1 cellular context compared by ENCODE assay signal in the genomic region with DNA sequence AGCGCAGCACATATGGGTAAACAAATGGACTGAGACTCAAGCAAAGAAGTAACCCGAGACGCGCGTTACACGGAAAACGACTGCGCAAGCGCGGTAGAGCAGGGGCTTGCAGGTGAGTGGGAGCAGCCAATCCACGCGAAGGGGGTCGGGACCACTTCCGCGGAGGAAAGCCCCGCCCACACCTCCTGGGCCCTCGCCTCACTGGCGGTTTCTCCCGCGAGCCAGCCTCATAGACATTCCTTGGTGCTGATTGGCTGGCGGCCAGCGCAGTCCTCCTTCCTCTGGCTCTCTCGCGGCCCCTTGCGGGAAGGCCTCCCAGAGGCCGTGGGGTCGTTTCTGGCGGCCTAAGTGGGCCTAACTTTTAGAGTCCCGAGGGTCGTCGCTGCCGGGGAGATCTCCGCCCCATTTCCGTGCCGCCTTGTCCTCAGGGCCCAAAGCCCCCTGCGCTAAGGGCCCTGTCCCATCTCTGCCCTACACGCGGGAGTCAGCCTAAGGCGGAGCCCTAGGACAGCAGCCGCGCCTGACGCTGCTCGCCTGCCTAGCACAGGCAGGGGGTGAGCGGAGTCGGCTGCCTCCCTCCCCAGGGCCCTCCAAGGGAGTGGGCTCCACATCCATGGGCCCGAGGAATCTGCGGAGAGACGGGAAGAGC.
TF ChIP-seq lines count a peak whose summit lies in the region.

No MANE protein-coding gene starts in this region.

TF ChIP-seq in A549, 52 proteins besides CTCF, POLR2A, EP300 and RAD21 (continued from another document):
- TF ChIP-seq, protein P1, sequence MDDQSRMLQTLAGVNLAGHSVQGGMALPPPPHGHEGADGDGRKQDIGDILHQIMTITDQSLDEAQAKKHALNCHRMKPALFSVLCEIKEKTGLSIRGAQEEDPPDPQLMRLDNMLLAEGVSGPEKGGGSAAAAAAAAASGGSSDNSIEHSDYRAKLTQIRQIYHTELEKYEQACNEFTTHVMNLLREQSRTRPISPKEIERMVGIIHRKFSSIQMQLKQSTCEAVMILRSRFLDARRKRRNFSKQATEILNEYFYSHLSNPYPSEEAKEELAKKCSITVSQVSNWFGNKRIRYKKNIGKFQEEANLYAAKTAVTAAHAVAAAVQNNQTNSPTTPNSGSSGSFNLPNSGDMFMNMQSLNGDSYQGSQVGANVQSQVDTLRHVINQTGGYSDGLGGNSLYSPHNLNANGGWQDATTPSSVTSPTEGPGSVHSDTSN (IDR thresholded peaks at IDR 0.05): no peak
- TF ChIP-seq, protein P2, sequence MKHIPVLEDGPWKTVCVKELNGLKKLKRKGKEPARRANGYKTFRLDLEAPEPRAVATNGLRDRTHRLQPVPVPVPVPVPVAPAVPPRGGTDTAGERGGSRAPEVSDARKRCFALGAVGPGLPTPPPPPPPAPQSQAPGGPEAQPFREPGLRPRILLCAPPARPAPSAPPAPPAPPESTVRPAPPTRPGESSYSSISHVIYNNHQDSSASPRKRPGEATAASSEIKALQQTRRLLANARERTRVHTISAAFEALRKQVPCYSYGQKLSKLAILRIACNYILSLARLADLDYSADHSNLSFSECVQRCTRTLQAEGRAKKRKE (CRISPR knock-in tag; IDR thresholded peaks at IDR 0.05; ENCODE audit: low read depth): no peak
- TF ChIP-seq HOXB5 (CRISPR knock-in tag; IDR thresholded peaks at IDR 0.05) (0 out of 2 replicates have a peak, but pooled peaks have one; percentile 43), RFX5 (IDR thresholded peaks at IDR 0.05) (no peak), JUNB (IDR thresholded peaks at IDR 0.05) (no peak), HDAC2 (IDR thresholded peaks at IDR 0.05) (no peak), CEBPB (IDR thresholded peaks at IDR 0.05) (no peak)
- TF ChIP-seq, protein P3, sequence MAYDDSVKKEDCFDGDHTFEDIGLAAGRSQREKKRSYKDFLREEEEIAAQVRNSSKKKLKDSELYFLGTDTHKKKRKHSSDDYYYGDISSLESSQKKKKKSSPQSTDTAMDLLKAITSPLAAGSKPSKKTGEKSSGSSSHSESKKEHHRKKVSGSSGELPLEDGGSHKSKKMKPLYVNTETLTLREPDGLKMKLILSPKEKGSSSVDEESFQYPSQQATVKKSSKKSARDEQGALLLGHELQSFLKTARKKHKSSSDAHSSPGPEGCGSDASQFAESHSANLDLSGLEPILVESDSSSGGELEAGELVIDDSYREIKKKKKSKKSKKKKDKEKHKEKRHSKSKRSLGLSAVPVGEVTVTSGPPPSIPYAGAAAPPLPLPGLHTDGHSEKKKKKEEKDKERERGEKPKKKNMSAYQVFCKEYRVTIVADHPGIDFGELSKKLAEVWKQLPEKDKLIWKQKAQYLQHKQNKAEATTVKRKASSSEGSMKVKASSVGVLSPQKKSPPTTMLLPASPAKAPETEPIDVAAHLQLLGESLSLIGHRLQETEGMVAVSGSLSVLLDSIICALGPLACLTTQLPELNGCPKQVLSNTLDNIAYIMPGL (CRISPR knock-in tag; IDR thresholded peaks at IDR 0.05; ENCODE audit: borderline replicate concordance): no peak
- TF ChIP-seq, protein P4, sequence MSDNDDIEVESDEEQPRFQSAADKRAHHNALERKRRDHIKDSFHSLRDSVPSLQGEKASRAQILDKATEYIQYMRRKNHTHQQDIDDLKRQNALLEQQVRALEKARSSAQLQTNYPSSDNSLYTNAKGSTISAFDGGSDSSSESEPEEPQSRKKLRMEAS (IDR thresholded peaks at IDR 0.05): peak; percentile 89
- TF ChIP-seq, protein P5, sequence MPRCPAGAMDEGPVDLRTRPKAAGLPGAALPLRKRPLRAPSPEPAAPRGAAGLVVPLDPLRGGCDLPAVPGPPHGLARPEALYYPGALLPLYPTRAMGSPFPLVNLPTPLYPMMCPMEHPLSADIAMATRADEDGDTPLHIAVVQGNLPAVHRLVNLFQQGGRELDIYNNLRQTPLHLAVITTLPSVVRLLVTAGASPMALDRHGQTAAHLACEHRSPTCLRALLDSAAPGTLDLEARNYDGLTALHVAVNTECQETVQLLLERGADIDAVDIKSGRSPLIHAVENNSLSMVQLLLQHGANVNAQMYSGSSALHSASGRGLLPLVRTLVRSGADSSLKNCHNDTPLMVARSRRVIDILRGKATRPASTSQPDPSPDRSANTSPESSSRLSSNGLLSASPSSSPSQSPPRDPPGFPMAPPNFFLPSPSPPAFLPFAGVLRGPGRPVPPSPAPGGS (IDR thresholded peaks at IDR 0.05): peak; percentile 37; the same call in 1 of the 3 replicates
